Comparison of ENCODE assay signal across 2 cellular contexts in genomic region chr1:151213560-151213959, GRCh38.
TF ChIP-seq lines count a peak whose summit lies in the region.

No MANE protein-coding gene starts in this region.

TF ChIP-seq in HEK293, 187 proteins besides CTCF, POLR2A, EP300 and RAD21:
- TF ChIP-seq ZXDB (tag by site-specific recombination; IDR thresholded peaks at IDR 0.05) (0 out of 2 replicates have a peak, but pooled peaks have one; percentile 5), ZBTB48 (tag by site-specific recombination; IDR thresholded peaks at IDR 0.05) (no peak), ZNF335 (tag by site-specific recombination; conservative IDR thresholded peaks at IDR 0.05) (no peak), ZNF792 (tag by site-specific recombination; IDR thresholded peaks at IDR 0.05) (no peak), PRDM6 (tag by site-specific recombination; IDR thresholded peaks at IDR 0.05) (peak; percentile 33; the same call in 1 of the 2 replicates), EGR2 (tag by site-specific recombination; IDR thresholded peaks at IDR 0.05; ENCODE audit: low read depth) (peak; percentile 52; the same call in 1 of the 2 replicates), ZNF777 (tag by site-specific recombination; IDR thresholded peaks at IDR 0.05; ENCODE audit: borderline replicate concordance) (no peak)

TF ChIP-seq in GM12878, 131 proteins besides CTCF, POLR2A, EP300 and RAD21:
- no peak for TF ChIP-seq JUND (IDR thresholded peaks at IDR 0.05; ENCODE audit: low read depth, low read length)
